In the genomic region with DNA sequence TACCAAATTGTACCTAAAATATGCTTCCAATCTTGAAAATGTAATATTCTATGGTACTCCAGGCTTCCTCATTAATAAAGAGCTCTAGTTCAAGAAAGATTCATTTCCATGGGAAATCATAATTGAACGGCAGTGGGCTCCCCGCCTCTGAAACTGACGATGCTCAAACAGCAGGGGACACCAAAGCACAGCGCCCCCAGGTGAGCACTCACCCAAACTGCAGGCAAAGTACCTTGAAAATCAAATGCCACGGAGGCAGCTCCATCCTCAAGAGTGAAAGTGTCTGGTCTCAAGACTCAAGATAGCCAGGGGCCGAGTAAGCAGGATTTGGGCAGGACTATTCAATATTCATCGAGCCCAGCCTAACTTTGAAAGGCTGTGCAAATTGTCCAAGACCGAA, we compare ENCODE assay signal across 9 cellular contexts.
DNase-seq lines count a peak whose midpoint lies in the region; ATAC-seq and TF ChIP-seq lines count a peak whose summit lies in the region.
"Had no signal": no experiment of that assay in that cellular context is flagged by ENCODE, and none has a peak within 500 bp of the region (broad histone marks: within the 10 kb centered on the region; RNA-seq: fewer than 3 reads in every experiment).

No MANE protein-coding gene starts in this region.

- H3K9me3 Mint-ChIP-seq in endodermal cell: peaks cover 3% of the 10 kb centered on the region

- no peaks in the 10 kb centered on the region for H3K36me3 ChIP-seq in endodermal cell (ENCODE audit: control insufficient read depth, insufficient read depth, low read length)

- WGBS in endodermal cell (ENCODE audit: insufficient coverage in 1 of 2, insufficient read length in 1 of 2), 2 experiments: 66 to 70% methylated on average over 7 to 8 of the region's 8 CpGs

- DNase-seq in HFF-Myc (ENCODE audit: extremely low read depth, low read depth) (no peak), endodermal cell (peak; percentile 87), DMS79 (lab: John Stamatoyannopoulos, UW) (no peak), NCI-H2227 (lab: John Stamatoyannopoulos, UW; ENCODE audit: unreplicated experiment) (no peak)
- DNase-seq in stimulated activated CD4-positive, alpha-beta T cell treated with anti-CD3 and anti-CD28 coated beads, Interleukin-4, amount 100 ng/mL, for 48 hours (ENCODE audit: low read depth in 2 of 2): peak; percentile 28 to 32
- DNase-seq: NCI-H446 had no signal

- no peak overlapping the region for H3K9ac ChIP-seq in endodermal cell (ENCODE audit: extremely low read depth, low read length, poor library complexity, severe bottlenecking)

- no peaks in the 10 kb centered on the region for H3K36me3 Mint-ChIP-seq in endodermal cell (ENCODE audit: low read depth)

- ATAC-seq in GM21526 (IDR thresholded peaks at IDR 0.05; ENCODE audit: low FRiP score, unreplicated experiment) (no peak), HG03460 (IDR thresholded peaks at IDR 0.05; ENCODE audit: unreplicated experiment) (no peak)

- no peak overlapping the region for H3K4me3 Mint-ChIP-seq in endodermal cell

- peaks cover 13% of the 10 kb centered on the region for H3K4me1 Mint-ChIP-seq in endodermal cell

- peaks cover 49% of the 10 kb centered on the region for H3K27me3 Mint-ChIP-seq in endodermal cell (ENCODE audit: insufficient read depth)

- no peaks in the 10 kb centered on the region for H3K4me1 ChIP-seq in endodermal cell (ENCODE audit: control insufficient read depth, insufficient read depth, low read length)

- no peaks in the 10 kb centered on the region for H3K9me3 ChIP-seq in endodermal cell (ENCODE audit: control insufficient read depth, low read length)

- H3K27ac Mint-ChIP-seq in endodermal cell: no peak overlapping the region

- H3K4me3 ChIP-seq in HFF-Myc (replicated peaks; ENCODE audit: low read depth, low read length) (no peak overlapping the region), endodermal cell (ENCODE audit: low read length) (no peak overlapping the region)

- peaks cover 26% of the 10 kb centered on the region for H3K27me3 ChIP-seq in endodermal cell (ENCODE audit: control insufficient read depth, insufficient read depth, low read length, poor library complexity, severe bottlenecking)

- TF ChIP-seq CTCF in HFF-Myc (IDR thresholded peaks at IDR 0.05; ENCODE audit: low read depth, low read length, missing control alignments) (peak; percentile 67), VCaP (conservative IDR thresholded peaks at IDR 0.05) (peak; percentile 26; the same call in 1 of the 2 replicates), endodermal cell (conservative IDR thresholded peaks at IDR 0.05) (peak; percentile 95)

- no peak overlapping the region for H3K27ac ChIP-seq in VCaP
- H3K27ac ChIP-seq in endodermal cell (ENCODE audit: low read depth, low read length): no peak overlapping the region

Comparison
In these comparisons a context has a peak if more than half of its experiments do, and no peak if none do; other contexts are left out.
1. DNase-seq: peak in endodermal cell (single experiment) and stimulated activated CD4-positive, alpha-beta T cell treated with anti-CD3 and anti-CD28 coated beads, Interleukin-4, amount 100 ng/mL, for 48 hours (2 of 2); none in HFF-Myc (single experiment), DMS79 (single experiment) and NCI-H2227 (single experiment).
2. CTCF ChIP-seq: peak in every context shown above with its lines; median percentile 95 in endodermal cell; 67 in HFF-Myc; 26 in VCaP.